2 cellular contexts compared by ENCODE assay signal in genomic region chr6:36054965-36055364, GRCh38.
TF ChIP-seq lines count a peak whose summit lies in the region.

No MANE protein-coding gene starts in this region.

TF ChIP-seq in HEK293, 187 proteins besides CTCF, POLR2A, EP300 and RAD21:
- TF ChIP-seq PRDM10 (tag by site-specific recombination; IDR thresholded peaks at IDR 0.05), result peak; percentile 53
- no peak for TF ChIP-seq ZNF398 (tag by site-specific recombination; IDR thresholded peaks at IDR 0.05)

TF ChIP-seq in GM12878, 131 proteins besides CTCF, POLR2A, EP300 and RAD21:
- TF ChIP-seq NR2F1 (conservative IDR thresholded peaks at IDR 0.05) (0 out of 2 replicates have a peak, but pooled peaks have one; percentile 28), WRNIP1 (IDR thresholded peaks at IDR 0.05; ENCODE audit: borderline replicate concordance, low read depth, low read length) (no peak), RUNX3 (IDR thresholded peaks at IDR 0.05; ENCODE audit: low read length) (no peak)
